Comparison of ENCODE assay signal across 8 cellular contexts in the genomic region with DNA sequence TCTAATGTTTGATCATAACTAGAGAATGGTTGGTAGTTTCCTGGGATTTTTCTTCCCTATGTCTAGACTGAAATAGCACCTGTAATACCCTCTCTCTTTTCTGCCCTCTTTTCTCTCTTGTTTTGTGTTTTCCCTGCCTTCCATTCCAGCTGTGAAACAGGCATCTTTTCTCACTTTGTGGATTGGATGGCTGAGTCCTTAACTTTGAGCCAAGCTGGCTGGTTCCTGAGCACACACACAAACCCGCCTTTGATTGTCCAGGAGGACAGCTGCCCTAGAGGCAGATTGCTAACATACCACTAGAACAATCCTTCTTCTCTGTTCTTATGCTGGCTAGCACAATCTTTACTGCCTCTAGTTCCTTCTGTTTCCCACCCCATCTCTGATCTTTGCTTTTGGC. TPM values are rescaled to one million over a fixed set of nuclear protein-coding genes. Genes with fewer than 3 reads are reported as not detected.
A peak's percentile ranks its signal among the peaks of the same experiment; 100 is the strongest.
DNase-seq lines count a peak whose midpoint lies in the region; ATAC-seq and TF ChIP-seq lines count a peak whose summit lies in the region.

No MANE protein-coding gene starts in this region.

- DNase-seq in HAP-1 (ENCODE audit: low spot score in 2 of 2) = peak; percentile 41 to 55
- DNase-seq in cardiac fibroblast (ENCODE audit: low read depth in 2 of 2) = peak; percentile 59 to 83
- DNase-seq in kidney epithelial cell (ENCODE audit: low read depth) = peak; percentile 45
- no peak for DNase-seq in NCI-H2081 (lab: John Stamatoyannopoulos, UW)
- DNase-seq in omental fat pad (ENCODE audit: low spot score) = no peak

- H3K4me1 ChIP-seq in HAP-1 = peaks cover 60% of the 10 kb centered on the region

- ATAC-seq in GM21529 (IDR thresholded peaks at IDR 0.05; ENCODE audit: unreplicated experiment) (no peak), HG03469 (IDR thresholded peaks at IDR 0.05; ENCODE audit: unreplicated experiment) (no peak), omental fat pad (ENCODE audit: low FRiP score) (no peak)

- H3K9me3 ChIP-seq in HAP-1 = no peaks in the 10 kb centered on the region

- no peak overlapping the region for H3K4me3 ChIP-seq in HAP-1
- H3K4me3 ChIP-seq in cardiac fibroblast (replicated peaks in 1 of 2; ENCODE audit: low read depth in 2 of 2, low read length in 2 of 2) = no peak overlapping the region
- no peak overlapping the region for H3K4me3 ChIP-seq in kidney epithelial cell (ENCODE audit: low read depth, low read length)
- H3K4me3 ChIP-seq in skin epidermis = no peak overlapping the region

- no peak for TF ChIP-seq CTCF in cardiac fibroblast (IDR thresholded peaks at IDR 0.05; ENCODE audit: low read depth, low read length)
- TF ChIP-seq CTCF in kidney epithelial cell (IDR thresholded peaks at IDR 0.05; ENCODE audit: insufficient read depth, low read length, poor library complexity, severe bottlenecking) = no peak
- TF ChIP-seq CTCF in omental fat pad (IDR thresholded peaks at IDR 0.05) = no peak

- peak overlapping the region in 20 of 21 experiments; percentile 28 to 89 (median 76) for H3K27ac ChIP-seq in skin epidermis

- no peaks in the 10 kb centered on the region for H3K27me3 ChIP-seq in HAP-1 (ENCODE audit: low read depth)
- no peaks in the 10 kb centered on the region for H3K27me3 ChIP-seq in kidney epithelial cell (ENCODE audit: control insufficient read depth, insufficient read depth, low read length)

- H3K36me3 ChIP-seq in HAP-1 (replicated peaks) (no peaks in the 10 kb centered on the region), kidney epithelial cell (ENCODE audit: control insufficient read depth, insufficient read depth, low read length) (no peaks in the 10 kb centered on the region)

- in situ Hi-C loops in HAP-1 (cut with MboI; ENCODE audit: low sequenced_read_pairs) = no loop called here

RNA-seq across cellular contexts. Expression of gene CTNND1, which starts 17.7 kb away (rescaled TPM):
- total RNA-seq in kidney epithelial cell (103 and 105 TPM in 2 replicates), omental fat pad (100 to 1,000 TPM in 2 of 4 donors, 10 to 100 TPM in 2; 85.5 to 174 (median 105) TPM)

RNA-seq across cellular contexts. Expression of gene BTBD18, which starts 27.7 kb away (rescaled TPM):
- not detected in 2 replicates for total RNA-seq in kidney epithelial cell
- total RNA-seq in omental fat pad = not detected

RNA-seq across cellular contexts. Expression of gene SELENOH, which starts 38.0 kb away (rescaled TPM):
- 249 and 278 TPM in 2 replicates for total RNA-seq in kidney epithelial cell
- total RNA-seq in omental fat pad = 100 to 1,000 TPM; 101 to 123 (median 113) TPM

Comparison
In these comparisons a context has a peak if more than half of its experiments do, and no peak if none do; other contexts are left out.
1. DNase-seq: peak in HAP-1 (2 of 2), cardiac fibroblast (2 of 2) and kidney epithelial cell (single experiment); none in NCI-H2081 (0 of 2) and omental fat pad (single experiment).